ENCODE assay signal across 9 cellular contexts in genomic region chr6:30748301-30748769, GRCh38. TPM values are rescaled to one million over a fixed set of nuclear protein-coding genes. Genes with fewer than 3 reads are reported as not detected.
DNase-seq lines count a peak whose midpoint lies in the region; ATAC-seq, FAIRE-seq and TF ChIP-seq lines count a peak whose summit lies in the region.
"Had no signal": no experiment of that assay in that cellular context is flagged by ENCODE, and none has a peak within 500 bp of the region (broad histone marks: within the 10 kb centered on the region; RNA-seq: fewer than 3 reads in every experiment).

No MANE protein-coding gene starts in this region.

- peaks cover 3% of the 10 kb centered on the region; the same call in 1 of the 2 replicates for H3K27me3 Mint-ChIP-seq in HFFc6 (ENCODE audit: insufficient read depth)
- H3K27me3 Mint-ChIP-seq in T-cell: no peaks in the 10 kb centered on the region
- H3K27me3 Mint-ChIP-seq: activated CD8-positive, alpha-beta memory T cell treated with anti-CD3 and anti-CD28 coated beads, Interleukin-2, amount 10 ng/mL, durations not matched to agents 7 days and 5 days had no signal

- H3K9me3 ChIP-seq in hepatocyte (ENCODE audit: low read depth) (no peaks in the 10 kb centered on the region), small intestine (ENCODE audit: control insufficient read depth, low read depth) (no peaks in the 10 kb centered on the region)
- H3K9me3 ChIP-seq: ovary had no signal

- H3K36me3 ChIP-seq in hepatocyte (replicated peaks; ENCODE audit: insufficient read depth, low read depth) (no peaks in the 10 kb centered on the region), small intestine (ENCODE audit: control insufficient read depth in 2 of 2, insufficient read depth in 2 of 2, low read length in 2 of 2) (no peaks in the 10 kb centered on the region)
- H3K36me3 ChIP-seq: ovary had no signal

- CTCF ChIA-PET in T-cell (lab: Charles Lee): no interaction called here

- 45% methylated on average over 5 of the region's 5 CpGs for WGBS in hepatocyte (ENCODE audit: low lambda C conversion rate, missing lambda C conversion rate)
- WGBS in small intestine, 3 donors: 29 to 56% (median 44%) methylated on average over 5 of the region's 5 CpGs

- DNase-seq in HFFc6 (no peak), T-cell (no peak), hepatocyte (ENCODE audit: low spot score) (no peak), small intestine (peak; percentile 75), cortex of kidney (lab: John Stamatoyannopoulos, UW) (no peak), NAMALWA (ENCODE audit: low spot score) (no peak), NCI-H2196 (lab: John Stamatoyannopoulos, UW; ENCODE audit: unreplicated experiment) (no peak)
- DNase-seq: activated CD8-positive, alpha-beta memory T cell treated with anti-CD3 and anti-CD28 coated beads, Interleukin-2, amount 10 ng/mL, durations not matched to agents 7 days and 5 days; ovary had no signal

- H3K4me3 Mint-ChIP-seq in HFFc6 (peak overlapping the region; percentile 18), T-cell (no peak overlapping the region)
- H3K4me3 Mint-ChIP-seq: activated CD8-positive, alpha-beta memory T cell treated with anti-CD3 and anti-CD28 coated beads, Interleukin-2, amount 10 ng/mL, durations not matched to agents 7 days and 5 days had no signal

- no peak for ATAC-seq in T-cell (replicated peaks in 1 of 4)
- ATAC-seq: activated CD8-positive, alpha-beta memory T cell treated with anti-CD3 and anti-CD28 coated beads, Interleukin-2, amount 10 ng/mL, durations not matched to agents 7 days and 5 days had no signal

- no peak overlapping the region for H3K4me3 ChIP-seq in hepatocyte
- H3K4me3 ChIP-seq in small intestine (ENCODE audit: low read depth in 1 of 2, low read length in 2 of 2): no peak overlapping the region
- H3K4me3 ChIP-seq: ovary had no signal

- POLR2A ChIA-PET in T-cell (lab: Charles Lee): no interaction called here

- FAIRE-seq in small intestine (lab: Jason Lieb, UNC): no peak

- no peaks in the 10 kb centered on the region for H3K27me3 ChIP-seq in hepatocyte
- H3K27me3 ChIP-seq in small intestine (ENCODE audit: control insufficient read depth in 2 of 2, insufficient read depth in 2 of 2, low read length in 2 of 2): no peaks in the 10 kb centered on the region
- H3K27me3 ChIP-seq: ovary had no signal

- TF ChIP-seq CTCF in HFFc6 (IDR thresholded peaks at IDR 0.05): no peak
- TF ChIP-seq CTCF in hepatocyte (IDR thresholded peaks at IDR 0.05; ENCODE audit: poor library complexity): no peak

- no peak overlapping the region for H2AFZ ChIP-seq in hepatocyte

- H3K4me2 ChIP-seq in hepatocyte: no peak overlapping the region

- H3K27ac Mint-ChIP-seq in HFFc6: peak overlapping the region; percentile 87
- H3K27ac Mint-ChIP-seq in T-cell: peak overlapping the region; percentile 2 to 56
- H3K27ac Mint-ChIP-seq: activated CD8-positive, alpha-beta memory T cell treated with anti-CD3 and anti-CD28 coated beads, Interleukin-2, amount 10 ng/mL, durations not matched to agents 7 days and 5 days had no signal

- H3K27ac ChIP-seq in hepatocyte: peak overlapping the region; percentile 91
- H3K27ac ChIP-seq in small intestine (ENCODE audit: low read depth in 1 of 2, low read length in 1 of 2): peak overlapping the region; percentile 1 to 92
- H3K27ac ChIP-seq: ovary had no signal

- H3K4me1 ChIP-seq in hepatocyte (ENCODE audit: insufficient read depth): peaks cover 48% of the 10 kb centered on the region
- H3K4me1 ChIP-seq in small intestine (ENCODE audit: control insufficient read depth in 2 of 2, insufficient read depth in 1 of 2, low read depth in 1 of 2, low read length in 1 of 2): peaks cover 0 to 16% of the 10 kb centered on the region in 2 donors

- no peaks in the 10 kb centered on the region for H3K9me2 ChIP-seq in hepatocyte (replicated peaks; ENCODE audit: insufficient read depth)

- H3K4me1 Mint-ChIP-seq in HFFc6 (ENCODE audit: low read depth): peaks cover 74% of the 10 kb centered on the region
- H3K4me1 Mint-ChIP-seq in T-cell: peaks cover 14 to 38% (median 24%) of the 10 kb centered on the region in 3 donors

- H3K79me2 ChIP-seq in hepatocyte: peaks cover 9% of the 10 kb centered on the region

- no peaks in the 10 kb centered on the region for H4K20me1 ChIP-seq in hepatocyte (ENCODE audit: insufficient read depth, poor library complexity, severe bottlenecking)

- H3K9me3 Mint-ChIP-seq in HFFc6 (no peaks in the 10 kb centered on the region), T-cell (no peaks in the 10 kb centered on the region)

- peaks cover 7% of the 10 kb centered on the region for H3K36me3 Mint-ChIP-seq in HFFc6 (ENCODE audit: low read depth)
- H3K36me3 Mint-ChIP-seq in T-cell: no peaks in the 10 kb centered on the region

RNA-seq across cellular contexts. Expression of gene IER3, which starts 4.0 kb away (rescaled TPM):
- 10 to 100 TPM; 38.1 to 62.4 (median 60.2) TPM for total RNA-seq in HFFc6 (2021; fragmentation: NEBNext Ultra II Directional; extraction: Animal tissue kit (Norgen Biotek cat#: 25700))
- total RNA-seq in T-cell (10 to 100 TPM in 4 of 5 donors, 1 to 10 TPM in 1; 8.9 to 30.8 (median 12.4) TPM), hepatocyte (173 and 193 TPM in 2 replicates)
- polyA plus RNA-seq in hepatocyte (158 and 159 TPM in 2 replicates), small intestine (10 to 100 TPM; 13.6 to 69.5 (median 15.7) TPM)

RNA-seq across cellular contexts. Expression of gene FLOT1, which starts 5.8 kb away (rescaled TPM):
- total RNA-seq in HFFc6 (2021; fragmentation: NEBNext Ultra II Directional; extraction: Animal tissue kit (Norgen Biotek cat#: 25700)): 100 to 1,000 TPM; 218 to 286 (median 236) TPM
- 100 to 1,000 TPM in 1 of 5 donors, 10 to 100 TPM in 4; 62.2 to 109 (median 74.2) TPM for total RNA-seq in T-cell
- total RNA-seq in hepatocyte: 93.5 and 103 TPM in 2 replicates
- polyA plus RNA-seq in hepatocyte: 144 and 148 TPM in 2 replicates
- polyA plus RNA-seq in small intestine: 100 to 1,000 TPM; 134 to 166 (median 153) TPM

RNA-seq across cellular contexts. Expression of gene TUBB, which starts 28.2 kb away (rescaled TPM):
- total RNA-seq in HFFc6 (2021; fragmentation: NEBNext Ultra II Directional; extraction: Animal tissue kit (Norgen Biotek cat#: 25700)): 1,000 to 10,000 TPM; 1,052 to 1,712 (median 1,589) TPM
- total RNA-seq in T-cell (100 to 1,000 TPM; 108 to 246 (median 202) TPM), hepatocyte (460 and 470 TPM in 2 replicates)
- polyA plus RNA-seq in hepatocyte (414 and 433 TPM in 2 replicates), small intestine (100 to 1,000 TPM in 1 of 3 donors, 10 to 100 TPM in 2; 47.0 to 306 (median 70.5) TPM)

RNA-seq across cellular contexts. Expression of gene MDC1, which starts 31.3 kb away (rescaled TPM):
- 10 to 100 TPM; 18.4 to 31.9 (median 28.1) TPM for total RNA-seq in HFFc6 (2021; fragmentation: NEBNext Ultra II Directional; extraction: Animal tissue kit (Norgen Biotek cat#: 25700))
- total RNA-seq in T-cell (10 to 100 TPM; 42.3 to 69.7 (median 53.4) TPM), hepatocyte (3.3 and 8.7 TPM in 2 replicates)
- polyA plus RNA-seq in hepatocyte (9.8 and 9.9 TPM in 2 replicates), small intestine (10 to 100 TPM in 1 of 3 donors, 1 to 10 TPM in 2; 1.8 to 12.1 (median 3.2) TPM)

RNA-seq across cellular contexts. Expression of gene NRM, which starts 57.6 kb away (rescaled TPM):
- 10 to 100 TPM; 16.3 to 35.1 (median 31.1) TPM for total RNA-seq in HFFc6 (2021; fragmentation: NEBNext Ultra II Directional; extraction: Animal tissue kit (Norgen Biotek cat#: 25700))
- 1 to 10 TPM; 4.2 to 6.9 (median 5.5) TPM for total RNA-seq in T-cell
- total RNA-seq in hepatocyte: 7.2 and 7.8 TPM in 2 replicates
- 17.2 and 21.0 TPM in 2 replicates for polyA plus RNA-seq in hepatocyte
- 10 to 100 TPM in 1 of 3 donors, 1 to 10 TPM in 2; 1.1 to 14.2 (median 2.7) TPM for polyA plus RNA-seq in small intestine
